ENCODE assay signal across 8 cellular contexts in genomic region chr6:43517503-43518357, GRCh38. TPM values are rescaled to one million over a fixed set of nuclear protein-coding genes. Genes with fewer than 3 reads are reported as not detected.
DNase-seq lines count a peak whose midpoint lies in the region; TF ChIP-seq lines count a peak whose summit lies in the region.

No MANE protein-coding gene starts in this region.

- H3K36me3 ChIP-seq in Caco-2 (ENCODE audit: control insufficient read depth, insufficient read depth, low read length) (peaks cover 3% of the 10 kb centered on the region), MG63 (peaks cover 43% of the 10 kb centered on the region), neural progenitor cell (peaks cover 8% of the 10 kb centered on the region)

- H3K4me1 Mint-ChIP-seq in Caco-2 (ENCODE audit: low read depth, unreplicated experiment) (peaks cover 6% of the 10 kb centered on the region), neural progenitor cell (peaks cover 14% of the 10 kb centered on the region)
- peaks cover 29% of the 10 kb centered on the region for H3K4me1 Mint-ChIP-seq in activated CD4-positive, alpha-beta memory T cell treated with anti-CD3 and anti-CD28 coated beads, Interleukin-2, amount 10 ng/mL, durations not matched to agents 7 days and 5 days

- POLR2A ChIA-PET in Caco-2 (lab: Charles Lee): interaction anchor here (1.3 kb wide), 1 partner anchor 8 kb away, joined by 5 read pairs; no protein-coding TSS in a partner anchor
- POLR2A ChIA-PET in activated CD4-positive, alpha-beta memory T cell treated with anti-CD3 and anti-CD28 coated beads, Interleukin-2, amount 10 ng/mL, durations not matched to agents 7 days and 5 days (lab: Charles Lee): interaction anchor here (0.7 to 2.9 kb wide), 20 partner anchors 8 to 505 kb away, joined by 3 to 31 read pairs (median 5); partner anchors contain the start of genes ABCC10, GTPBP2, LRRC73 and POLH

- H3K4me2 ChIP-seq in neural progenitor cell: peak overlapping the region; percentile 84

- peak overlapping the region; percentile 85 for H2AFZ ChIP-seq in neural progenitor cell (replicated peaks)

- no peak overlapping the region for H3K4me3 Mint-ChIP-seq in Caco-2 (ENCODE audit: unreplicated experiment)
- H3K4me3 Mint-ChIP-seq in neural progenitor cell: no peak overlapping the region
- H3K4me3 Mint-ChIP-seq in activated CD4-positive, alpha-beta memory T cell treated with anti-CD3 and anti-CD28 coated beads, Interleukin-2, amount 10 ng/mL, durations not matched to agents 7 days and 5 days: no peak overlapping the region

- DNase-seq in Caco-2 (no peak), MG63 (no peak), neural progenitor cell (ENCODE audit: low spot score) (no peak), germinal center (ENCODE audit: low spot score) (no peak), DMS153 (lab: John Stamatoyannopoulos, UW) (no peak), MV-4-11 (lab: John Stamatoyannopoulos, UW) (no peak)
- DNase-seq in activated CD4-positive, alpha-beta memory T cell treated with anti-CD3 and anti-CD28 coated beads, Interleukin-2, amount 10 ng/mL, durations not matched to agents 7 days and 5 days: no peak

- peaks cover 33% of the 10 kb centered on the region for H3F3A ChIP-seq in neural progenitor cell (ENCODE audit: low read depth)

- H3K27ac Mint-ChIP-seq in Caco-2 (ENCODE audit: unreplicated experiment) (no peak overlapping the region), neural progenitor cell (no peak overlapping the region)
- no peak overlapping the region for H3K27ac Mint-ChIP-seq in activated CD4-positive, alpha-beta memory T cell treated with anti-CD3 and anti-CD28 coated beads, Interleukin-2, amount 10 ng/mL, durations not matched to agents 7 days and 5 days

- H3K27ac ChIP-seq in cingulate gyrus (ENCODE audit: low read depth, low read length): peak overlapping the region; percentile 30
- no peak overlapping the region for H3K27ac ChIP-seq in neural progenitor cell

- BruUV-seq in Caco-2 (replicated peaks; lab: Mats Ljungman, UMichigan): TSS peak; percentile 66

- CTCF ChIA-PET in Caco-2 (lab: Charles Lee): no interaction called here
- CTCF ChIA-PET in activated CD4-positive, alpha-beta memory T cell treated with anti-CD3 and anti-CD28 coated beads, Interleukin-2, amount 10 ng/mL, durations not matched to agents 7 days and 5 days (lab: Charles Lee): interaction anchor here (0.6 to 7.2 kb wide), 6 partner anchors 11 to 289 kb away, joined by 3 to 43 read pairs (median 4); partner anchors contain the start of genes DNPH1, POLH and XPO5

- H3K27me3 Mint-ChIP-seq in Caco-2 (ENCODE audit: insufficient read depth, unreplicated experiment) (no peaks in the 10 kb centered on the region), neural progenitor cell (ENCODE audit: insufficient read depth, low read depth) (peaks cover 2% of the 10 kb centered on the region)
- H3K27me3 Mint-ChIP-seq in activated CD4-positive, alpha-beta memory T cell treated with anti-CD3 and anti-CD28 coated beads, Interleukin-2, amount 10 ng/mL, durations not matched to agents 7 days and 5 days: no peaks in the 10 kb centered on the region

- peaks cover 57% of the 10 kb centered on the region for H3K79me2 ChIP-seq in neural progenitor cell (ENCODE audit: low read depth)

- H3K36me3 Mint-ChIP-seq in Caco-2 (ENCODE audit: insufficient read depth, unreplicated experiment): peaks cover 23% of the 10 kb centered on the region
- H3K36me3 Mint-ChIP-seq in neural progenitor cell: peaks cover 24% of the 10 kb centered on the region
- peaks cover 43% of the 10 kb centered on the region for H3K36me3 Mint-ChIP-seq in activated CD4-positive, alpha-beta memory T cell treated with anti-CD3 and anti-CD28 coated beads, Interleukin-2, amount 10 ng/mL, durations not matched to agents 7 days and 5 days (ENCODE audit: low read depth)

- TF ChIP-seq CTCF in Caco-2 (IDR thresholded peaks at IDR 0.05; ENCODE audit: insufficient read depth in 1 of 2, low read depth in 1 of 2, low read length in 1 of 2, severe bottlenecking in 1 of 2, unreplicated experiment in 1 of 2) (no peak), neural progenitor cell (IDR thresholded peaks at IDR 0.05) (no peak)

- H3K9me3 Mint-ChIP-seq in Caco-2 (ENCODE audit: unreplicated experiment): no peaks in the 10 kb centered on the region
- H3K9me3 Mint-ChIP-seq in neural progenitor cell: no peaks in the 10 kb centered on the region
- H3K9me3 Mint-ChIP-seq in activated CD4-positive, alpha-beta memory T cell treated with anti-CD3 and anti-CD28 coated beads, Interleukin-2, amount 10 ng/mL, durations not matched to agents 7 days and 5 days: no peaks in the 10 kb centered on the region

- peaks cover 13% of the 10 kb centered on the region for H4K20me1 ChIP-seq in neural progenitor cell (ENCODE audit: low read depth)

- peak overlapping the region; percentile 51 for H3K4me3 ChIP-seq in Caco-2 (ENCODE audit: low read depth, low read length)
- H3K4me3 ChIP-seq in MG63: peak overlapping the region; percentile 98
- peak overlapping the region; percentile 95 for H3K4me3 ChIP-seq in neural progenitor cell

- intact Hi-C loops in Caco-2 (cut with micrococcal nuclease; ENCODE audit: unreplicated experiment): no loop called here

- no peaks in the 10 kb centered on the region for H3K27me3 ChIP-seq in Caco-2 (replicated peaks; ENCODE audit: control insufficient read depth, insufficient read depth, low read length)
- H3K27me3 ChIP-seq in MG63: no peaks in the 10 kb centered on the region
- no peaks in the 10 kb centered on the region for H3K27me3 ChIP-seq in neural progenitor cell

- 0 out of 2 replicates have a peak, but pooled peaks cover 7% of the 10 kb centered on the region for H3K4me1 ChIP-seq in Caco-2
- peaks cover 16% of the 10 kb centered on the region for H3K4me1 ChIP-seq in neural progenitor cell

- no peaks in the 10 kb centered on the region for H3K9me3 ChIP-seq in Caco-2
- H3K9me3 ChIP-seq in MG63: no peaks in the 10 kb centered on the region
- H3K9me3 ChIP-seq in neural progenitor cell (ENCODE audit: low read depth): no peaks in the 10 kb centered on the region

- peak overlapping the region; percentile 97 for H3K9ac ChIP-seq in neural progenitor cell

RNA-seq across cellular contexts. Expression of gene POLR1C, which starts 0.8 kb away (rescaled TPM):
- 43.7 and 45.1 TPM in 2 replicates for total RNA-seq in Caco-2 (2022)
- 24.6 and 37.6 TPM in 2 replicates for total RNA-seq in MG63 (2014; rRNA removed; shearing (Covaris generic); ENCODE audit: low replicate concordance)
- 23.2 and 24.4 TPM in 2 replicates for total RNA-seq in neural progenitor cell (ENCODE audit: low replicate concordance)
- total RNA-seq in activated CD4-positive, alpha-beta memory T cell treated with anti-CD3 and anti-CD28 coated beads, Interleukin-2, amount 10 ng/mL, durations not matched to agents 7 days and 5 days: 10 to 100 TPM; 24.1 to 24.3 TPM

RNA-seq across cellular contexts. Expression of gene YIPF3, which starts 1.0 kb away (rescaled TPM):
- total RNA-seq in Caco-2 (2022) (83.3 and 99.8 TPM in 2 replicates), neural progenitor cell (ENCODE audit: low replicate concordance) (102 and 117 TPM in 2 replicates)
- 41.1 and 51.9 TPM in 2 replicates for total RNA-seq in MG63 (2014; rRNA removed; shearing (Covaris generic); ENCODE audit: low replicate concordance)
- 10 to 100 TPM; 71.5 to 77.4 TPM for total RNA-seq in activated CD4-positive, alpha-beta memory T cell treated with anti-CD3 and anti-CD28 coated beads, Interleukin-2, amount 10 ng/mL, durations not matched to agents 7 days and 5 days

RNA-seq across cellular contexts. Expression of gene LRRC73, which starts 7.6 kb away (rescaled TPM):
- total RNA-seq in Caco-2 (2022) (0.14 and 0.19 TPM in 2 replicates), neural progenitor cell (ENCODE audit: low replicate concordance) (0.37 TPM in 1 of 2 replicates, not detected in the other)
- total RNA-seq in MG63 (2014; rRNA removed; shearing (Covaris generic); ENCODE audit: low replicate concordance): 0.10 TPM in 1 of 2 replicates, not detected in the other
- total RNA-seq in activated CD4-positive, alpha-beta memory T cell treated with anti-CD3 and anti-CD28 coated beads, Interleukin-2, amount 10 ng/mL, durations not matched to agents 7 days and 5 days: under 1 TPM; 0.23 to 0.25 TPM

RNA-seq across cellular contexts. Expression of gene TJAP1, which starts 40.4 kb away (rescaled TPM):
- total RNA-seq in Caco-2 (2022) (34.0 and 39.4 TPM in 2 replicates), neural progenitor cell (ENCODE audit: low replicate concordance) (12.9 and 31.4 TPM in 2 replicates)
- total RNA-seq in MG63 (2014; rRNA removed; shearing (Covaris generic); ENCODE audit: low replicate concordance): 8.1 and 19.0 TPM in 2 replicates
- 10 to 100 TPM; 34.7 to 36.6 TPM for total RNA-seq in activated CD4-positive, alpha-beta memory T cell treated with anti-CD3 and anti-CD28 coated beads, Interleukin-2, amount 10 ng/mL, durations not matched to agents 7 days and 5 days

RNA-seq across cellular contexts. Expression of gene XPO5, which starts 58.1 kb away (rescaled TPM):
- 79.3 and 93.4 TPM in 2 replicates for total RNA-seq in Caco-2 (2022)
- 26.6 and 35.7 TPM in 2 replicates for total RNA-seq in MG63 (2014; rRNA removed; shearing (Covaris generic); ENCODE audit: low replicate concordance)
- total RNA-seq in neural progenitor cell (ENCODE audit: low replicate concordance): 62.5 and 65.0 TPM in 2 replicates
- 10 to 100 TPM; 62.5 to 78.5 TPM for total RNA-seq in activated CD4-positive, alpha-beta memory T cell treated with anti-CD3 and anti-CD28 coated beads, Interleukin-2, amount 10 ng/mL, durations not matched to agents 7 days and 5 days
